ENCODE assay signal across 8 cellular contexts in the genomic region with DNA sequence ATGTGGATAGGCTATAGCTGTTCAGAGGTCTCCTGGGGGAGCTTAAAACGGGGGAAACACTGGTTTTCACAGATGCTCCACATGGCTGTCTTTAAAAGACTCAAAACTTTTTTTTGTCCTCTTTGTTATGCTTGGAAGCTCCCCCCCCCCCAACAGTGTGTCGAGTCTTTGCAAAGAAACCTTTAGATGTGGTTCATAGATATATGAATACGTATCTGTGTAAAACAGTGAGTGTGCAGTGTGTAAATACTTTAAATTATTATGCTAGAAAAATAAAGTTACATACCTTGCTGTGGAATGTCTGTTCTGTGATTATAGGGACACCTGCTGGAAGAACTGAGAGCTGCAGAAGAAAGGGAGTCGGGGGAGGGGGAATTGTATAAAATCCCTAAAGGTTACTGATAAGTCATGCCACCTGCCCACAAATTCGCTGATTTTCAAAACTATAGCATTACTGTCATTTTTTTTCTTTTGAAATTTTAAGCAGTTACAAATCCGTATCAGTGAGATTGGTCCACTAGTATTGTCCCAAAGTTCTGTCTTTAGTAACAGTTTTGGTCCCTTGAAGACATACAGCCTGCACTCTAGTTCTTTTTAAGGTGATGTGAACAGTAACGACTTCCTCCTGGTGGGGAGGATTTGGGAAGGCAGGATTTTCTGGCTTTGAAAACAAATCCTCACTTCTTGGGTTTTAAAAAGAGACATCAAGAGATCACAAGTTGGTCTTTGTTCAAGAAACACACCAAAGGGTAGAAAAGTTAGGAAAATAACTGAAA. TPM values are rescaled to one million over a fixed set of nuclear protein-coding genes. Genes with fewer than 3 reads are reported as not detected.
A peak's percentile ranks its signal among the peaks of the same experiment; 100 is the strongest.
DNase-seq lines count a peak whose midpoint lies in the region; ATAC-seq and TF ChIP-seq lines count a peak whose summit lies in the region.

No MANE protein-coding gene starts in this region.

- no peaks in the 10 kb centered on the region for H3K27me3 ChIP-seq in HCT116 (ENCODE audit: insufficient read depth, low read length)
- no peaks in the 10 kb centered on the region for H3K27me3 ChIP-seq in endodermal cell (ENCODE audit: control insufficient read depth, insufficient read depth, low read length, poor library complexity, severe bottlenecking)
- no peaks in the 10 kb centered on the region for H3K27me3 ChIP-seq in upper lobe of left lung

- H3K4me3 ChIP-seq in HCT116 (replicated peaks in 1 of 2; ENCODE audit: low read depth in 1 of 2, low read length in 2 of 2) = no peak overlapping the region
- no peak overlapping the region for H3K4me3 ChIP-seq in endodermal cell (ENCODE audit: low read length)
- no peak overlapping the region for H3K4me3 ChIP-seq in upper lobe of left lung

- H4K20me1 ChIP-seq in HCT116 (ENCODE audit: insufficient read depth) = no peaks in the 10 kb centered on the region

- H3K9ac ChIP-seq in HCT116 (ENCODE audit: low read length) (no peak overlapping the region), endodermal cell (ENCODE audit: extremely low read depth, low read length, poor library complexity, severe bottlenecking) (no peak overlapping the region)

- H3K36me3 ChIP-seq in HCT116 (ENCODE audit: control insufficient read depth in 1 of 2, insufficient read depth in 2 of 2, low read length in 2 of 2) (no peaks in the 10 kb centered on the region), endodermal cell (ENCODE audit: control insufficient read depth, insufficient read depth, low read length) (peaks cover 30% of the 10 kb centered on the region), upper lobe of left lung (peaks cover 0 to 10% (median 6%) of the 10 kb centered on the region in 4 donors)

- peak; percentile 85 for DNase-seq in ELR (ENCODE audit: low read depth)
- no peak for DNase-seq in HCT116 (ENCODE audit: low read depth, low spot score)
- DNase-seq in M059J (ENCODE audit: low read depth) = peak; percentile 63
- peak; percentile 31 for DNase-seq in activated CD4-positive, CD25-positive, alpha-beta regulatory T cell treated with anti-CD3 and anti-CD28 coated beads, Interleukin-2, amount 50 U/mL, for 16 hours (ENCODE audit: low read depth, low spot score)
- peak; percentile 89 for DNase-seq in endodermal cell
- peak; percentile 71 for DNase-seq in myocyte (ENCODE audit: low read depth)
- no peak for DNase-seq in upper lobe of left lung

- CTCF ChIA-PET in HCT116 (lab: Charles Lee) = interaction anchor here (0.8 to 1.3 kb wide), 4 partner anchors 22 to 1499 kb away, joined by 3 to 5 read pairs (median 3); no protein-coding TSS in a partner anchor

- H3K9me3 Mint-ChIP-seq in endodermal cell = no peaks in the 10 kb centered on the region

- H3K27me3 Mint-ChIP-seq in endodermal cell (ENCODE audit: insufficient read depth) = no peaks in the 10 kb centered on the region

- RAD21 ChIA-PET in HCT116 (lab: Charles Lee; ENCODE audit: low non-redundant PET in 1 of 2, low total read pairs in 2 of 2, uncharacterized antibody in 2 of 2, unreplicated experiment in 2 of 2) = no interaction called here

- no peaks in the 10 kb centered on the region for H3K4me1 ChIP-seq in HCT116 (ENCODE audit: control insufficient read depth in 1 of 2, insufficient read depth in 2 of 2, low read length in 2 of 2)
- H3K4me1 ChIP-seq in endodermal cell (ENCODE audit: control insufficient read depth, insufficient read depth, low read length) = peaks cover 10% of the 10 kb centered on the region
- peaks cover 0 to 6% (median 0%) of the 10 kb centered on the region in 4 donors for H3K4me1 ChIP-seq in upper lobe of left lung

- peak; percentile 70 for TF ChIP-seq RAD21 in HCT116 (IDR thresholded peaks at IDR 0.05; ENCODE audit: low read depth)

- no peak for TF ChIP-seq EP300 in upper lobe of left lung (IDR thresholded peaks at IDR 0.05)

- peak overlapping the region; percentile 83 for H3K27ac Mint-ChIP-seq in endodermal cell

- no peak overlapping the region for H2AFZ ChIP-seq in HCT116 (ENCODE audit: low read depth, low read length, poor library complexity, severe bottlenecking)

- no peak overlapping the region for H3K4me3 Mint-ChIP-seq in endodermal cell

- TF ChIP-seq POLR2A in HCT116 (IDR thresholded peaks at IDR 0.05; ENCODE audit: borderline replicate concordance, extremely low read depth, insufficient read depth, insufficient read length) (no peak), upper lobe of left lung (IDR thresholded peaks at IDR 0.05) (no peak)

- peak; percentile 85 for ATAC-seq in HCT116
- ATAC-seq in upper lobe of left lung (ENCODE audit: low FRiP score in 2 of 2) = peak in 1 of 2 donors; percentile 75

- no peak overlapping the region for H3K4me2 ChIP-seq in HCT116 (ENCODE audit: low read length)

- H3K79me2 ChIP-seq in HCT116 (ENCODE audit: insufficient read depth, low read length) = peaks cover 17% of the 10 kb centered on the region

- TF ChIP-seq CTCF in 22Rv1 (IDR thresholded peaks at IDR 0.05) (peak; percentile 83), HCT116 (IDR thresholded peaks at IDR 0.05 in 2 of 3, conservative IDR thresholded peaks at IDR 0.05 in 1 of 3; ENCODE audit: borderline replicate concordance in 1 of 3, insufficient read depth in 1 of 3, low read depth in 2 of 3, low read length in 2 of 3) (peak; percentile 53 to 89 (median 79); a peak in 5 of 6 replicates), endodermal cell (conservative IDR thresholded peaks at IDR 0.05) (peak; percentile 87), upper lobe of left lung (IDR thresholded peaks at IDR 0.05) (peak; percentile 62 to 75 (median 72))

- WGBS in endodermal cell (ENCODE audit: insufficient coverage in 1 of 2, insufficient read length in 1 of 2), 2 experiments = 19 to 20% methylated on average over 3 to 7 of the region's 7 CpGs
- WGBS in upper lobe of left lung, 2 donors = 10 to 18% methylated on average over 7 of the region's 7 CpGs

- H3K27ac ChIP-seq in 22Rv1 (no peak overlapping the region), HCT116 (ENCODE audit: low read depth, low read length) (no peak overlapping the region), endodermal cell (ENCODE audit: low read depth, low read length) (peak overlapping the region; percentile 70), upper lobe of left lung (no peak overlapping the region)

- peaks cover 27% of the 10 kb centered on the region for H3K36me3 Mint-ChIP-seq in endodermal cell (ENCODE audit: low read depth)

- no TSS peak for BruUV-seq in HCT116 (replicated peaks; lab: Mats Ljungman, UMichigan)

- H3K9me2 ChIP-seq in HCT116 (ENCODE audit: insufficient read depth) = no peaks in the 10 kb centered on the region

- POLR2A ChIA-PET in HCT116 (lab: Charles Lee) = no interaction called here

- H3K4me1 Mint-ChIP-seq in endodermal cell = peaks cover 34% of the 10 kb centered on the region

- intact Hi-C loops in HCT116 (cut with micrococcal nuclease) = loop anchor here (10.0 kb wide), 1 partner anchor 1502 kb away; no protein-coding TSS in a partner anchor

- H3K9me3 ChIP-seq in HCT116 (ENCODE audit: control insufficient read depth in 1 of 2, insufficient read depth in 1 of 2, low read depth in 1 of 2, low read length in 2 of 2) = no peaks in the 10 kb centered on the region
- no peaks in the 10 kb centered on the region for H3K9me3 ChIP-seq in endodermal cell (ENCODE audit: control insufficient read depth, low read length)
- no peaks in the 10 kb centered on the region for H3K9me3 ChIP-seq in upper lobe of left lung

TF ChIP-seq in HCT116, 20 proteins besides CTCF, POLR2A, EP300 and RAD21 (continues in another document):
- no peak for TF ChIP-seq SIN3A (IDR thresholded peaks at IDR 0.05; ENCODE audit: low read depth)
- TF ChIP-seq EGR1 (IDR thresholded peaks at IDR 0.05; ENCODE audit: low read depth) = no peak
- TF ChIP-seq POLR2AphosphoS5 (IDR thresholded peaks at IDR 0.05; ENCODE audit: low read depth, low read length) = no peak
- no peak for TF ChIP-seq CEBPB (IDR thresholded peaks at IDR 0.05; ENCODE audit: low read depth)
- no peak for TF ChIP-seq FOSL1 (IDR thresholded peaks at IDR 0.05; ENCODE audit: low read depth)
- TF ChIP-seq, protein P1, sequence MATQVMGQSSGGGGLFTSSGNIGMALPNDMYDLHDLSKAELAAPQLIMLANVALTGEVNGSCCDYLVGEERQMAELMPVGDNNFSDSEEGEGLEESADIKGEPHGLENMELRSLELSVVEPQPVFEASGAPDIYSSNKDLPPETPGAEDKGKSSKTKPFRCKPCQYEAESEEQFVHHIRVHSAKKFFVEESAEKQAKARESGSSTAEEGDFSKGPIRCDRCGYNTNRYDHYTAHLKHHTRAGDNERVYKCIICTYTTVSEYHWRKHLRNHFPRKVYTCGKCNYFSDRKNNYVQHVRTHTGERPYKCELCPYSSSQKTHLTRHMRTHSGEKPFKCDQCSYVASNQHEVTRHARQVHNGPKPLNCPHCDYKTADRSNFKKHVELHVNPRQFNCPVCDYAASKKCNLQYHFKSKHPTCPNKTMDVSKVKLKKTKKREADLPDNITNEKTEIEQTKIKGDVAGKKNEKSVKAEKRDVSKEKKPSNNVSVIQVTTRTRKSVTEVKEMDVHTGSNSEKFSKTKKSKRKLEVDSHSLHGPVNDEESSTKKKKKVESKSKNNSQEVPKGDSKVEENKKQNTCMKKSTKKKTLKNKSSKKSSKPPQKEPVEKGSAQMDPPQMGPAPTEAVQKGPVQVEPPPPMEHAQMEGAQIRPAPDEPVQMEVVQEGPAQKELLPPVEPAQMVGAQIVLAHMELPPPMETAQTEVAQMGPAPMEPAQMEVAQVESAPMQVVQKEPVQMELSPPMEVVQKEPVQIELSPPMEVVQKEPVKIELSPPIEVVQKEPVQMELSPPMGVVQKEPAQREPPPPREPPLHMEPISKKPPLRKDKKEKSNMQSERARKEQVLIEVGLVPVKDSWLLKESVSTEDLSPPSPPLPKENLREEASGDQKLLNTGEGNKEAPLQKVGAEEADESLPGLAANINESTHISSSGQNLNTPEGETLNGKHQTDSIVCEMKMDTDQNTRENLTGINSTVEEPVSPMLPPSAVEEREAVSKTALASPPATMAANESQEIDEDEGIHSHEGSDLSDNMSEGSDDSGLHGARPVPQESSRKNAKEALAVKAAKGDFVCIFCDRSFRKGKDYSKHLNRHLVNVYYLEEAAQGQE (IDR thresholded peaks at IDR 0.05; ENCODE audit: low read depth) = no peak
- TF ChIP-seq JUND (IDR thresholded peaks at IDR 0.05) = no peak
- no peak for TF ChIP-seq YY1 (IDR thresholded peaks at IDR 0.05; ENCODE audit: extremely low read depth, insufficient replicate concordance, low read depth, low read length)

RNA-seq across cellular contexts. Expression of a gene that starts 22.9 kb away (rescaled TPM):
- total RNA-seq in HCT116 (2021; ENCODE audit: unreplicated experiment) (18.3 TPM), endodermal cell (10 to 100 TPM; 60.2 to 71.6 TPM), myocyte (206 and 220 TPM in 2 replicates), upper lobe of left lung (10 to 100 TPM; 19.0 to 52.2 (median 33.1) TPM)
- 10.6 and 10.8 TPM in 2 replicates for polyA plus RNA-seq in HCT116 (2012)
- 29.9 and 51.1 TPM in 2 replicates for total RNA-seq in M059J (2014; rRNA removed; shearing (Covaris generic))
- 105 TPM for polyA plus RNA-seq in endodermal cell (2013, experiment 1 of 2)
- 81.8 TPM for polyA plus RNA-seq in endodermal cell (2013, experiment 2 of 2)
- polyA plus RNA-seq in myocyte (2012) = 77.0 TPM

Comparison
In these comparisons a context has a peak if more than half of its experiments do, and no peak if none do; other contexts are left out.
1. DNase-seq: peak in ELR (single experiment), M059J (single experiment), activated CD4-positive, CD25-positive, alpha-beta regulatory T cell treated with anti-CD3 and anti-CD28 coated beads, Interleukin-2, amount 50 U/mL, for 16 hours (single experiment), endodermal cell (single experiment) and myocyte (single experiment); none in HCT116 (single experiment) and upper lobe of left lung (0 of 2).
2. Peak in every context shown above with its lines, with median percentiles within 50 percentile points of each other: CTCF ChIP-seq.